Comparison of ENCODE assay signal across 23 cellular contexts in genomic region chr4:78482281-78482680, GRCh38.
DNase-seq lines count a peak whose midpoint lies in the region; ATAC-seq, FAIRE-seq and TF ChIP-seq lines count a peak whose summit lies in the region.
"Had no signal": no experiment of that assay in that cellular context is flagged by ENCODE, and none has a peak within 500 bp of the region (broad histone marks: within the 10 kb centered on the region; RNA-seq: fewer than 3 reads in every experiment).

No MANE protein-coding gene starts in this region.

- no peak overlapping the region for H3K14ac ChIP-seq in IMR-90 (replicated peaks; ENCODE audit: low read depth, low read length)

- H2AFZ ChIP-seq in mammary epithelial cell (ENCODE audit: low read depth, low read length) = no peak overlapping the region
- H2AFZ ChIP-seq in IMR-90 (replicated peaks; ENCODE audit: low read length, poor library complexity) = no peak overlapping the region
- H2AFZ ChIP-seq in K562 (ENCODE audit: low read depth, low read length) = no peak overlapping the region

- H3K27me3 Mint-ChIP-seq in MCF 10A (ENCODE audit: insufficient read depth, unreplicated experiment) = no peaks in the 10 kb centered on the region
- H3K27me3 Mint-ChIP-seq in activated naive CD8-positive, alpha-beta T cell treated with anti-CD3 and anti-CD28 coated beads, Interleukin-2, amount 50 U/mL, for 24 hours = peaks cover 5% of the 10 kb centered on the region

- H4K8ac ChIP-seq in IMR-90 (ENCODE audit: low read depth in 2 of 2, low read length in 2 of 2) = no peak overlapping the region

- no peaks in the 10 kb centered on the region for H3K9me3 Mint-ChIP-seq in MCF 10A (ENCODE audit: unreplicated experiment)
- no peaks in the 10 kb centered on the region for H3K9me3 Mint-ChIP-seq in activated naive CD8-positive, alpha-beta T cell treated with anti-CD3 and anti-CD28 coated beads, Interleukin-2, amount 50 U/mL, for 24 hours
- H3K9me3 Mint-ChIP-seq: H9 had no signal

- no peak overlapping the region for H3K9ac ChIP-seq in mammary epithelial cell (ENCODE audit: insufficient read depth, low read length)
- no peak overlapping the region for H3K9ac ChIP-seq in IMR-90 (ENCODE audit: low read depth, low read length)
- H3K9ac ChIP-seq in K562 (ENCODE audit: insufficient read depth in 1 of 2, low read depth in 2 of 2, low read length in 2 of 2) = no peak overlapping the region

- no peak overlapping the region for H3K4me3 Mint-ChIP-seq in MCF 10A (ENCODE audit: unreplicated experiment)
- H3K4me3 Mint-ChIP-seq in activated naive CD8-positive, alpha-beta T cell treated with anti-CD3 and anti-CD28 coated beads, Interleukin-2, amount 50 U/mL, for 24 hours = no peak overlapping the region
- H3K4me3 Mint-ChIP-seq: H9 had no signal

- H3K36me3 Mint-ChIP-seq in MCF 10A (ENCODE audit: insufficient read depth, unreplicated experiment) = no peaks in the 10 kb centered on the region
- H3K36me3 Mint-ChIP-seq in activated naive CD8-positive, alpha-beta T cell treated with anti-CD3 and anti-CD28 coated beads, Interleukin-2, amount 50 U/mL, for 24 hours (ENCODE audit: low read depth) = no peaks in the 10 kb centered on the region

- H3K36me3 ChIP-seq in mammary epithelial cell (ENCODE audit: insufficient read depth, low read length) (no peaks in the 10 kb centered on the region), IMR-90 (ENCODE audit: control insufficient read depth, insufficient read depth, low read length) (no peaks in the 10 kb centered on the region), K562 (ENCODE audit: control insufficient read depth, insufficient read depth, low read length) (no peaks in the 10 kb centered on the region), vagina (no peaks in the 10 kb centered on the region)

- TF ChIP-seq RAD21 in IMR-90 (IDR thresholded peaks at IDR 0.05; ENCODE audit: low read length) (no peak), K562 (CRISPR knock-in tag; conservative IDR thresholded peaks at IDR 0.05 in 1 of 2, IDR thresholded peaks at IDR 0.05 in 1 of 2) (no peak)

- POLR2A ChIA-PET in MCF 10A (lab: Yijun Ruan, JAX) = interaction anchor here (0.6 kb wide), 1 partner anchor 417 kb away, joined by 3 read pairs; no protein-coding TSS in a partner anchor
- POLR2A ChIA-PET in IMR-90 (lab: Charles Lee; ENCODE audit: unreplicated experiment) = no interaction called here
- POLR2A ChIA-PET in K562 (lab: Yijun Ruan, JAX) = interaction anchor here (0.7 kb wide), 1 partner anchor 161 kb away, joined by 3 read pairs; no protein-coding TSS in a partner anchor

- CTCF ChIA-PET in MCF 10A (lab: Yijun Ruan, JAX) (no interaction called here), mammary epithelial cell (lab: Charles Lee; ENCODE audit: low non-redundant PET) (no interaction called here), IMR-90 (lab: Yijun Ruan, JAX) (no interaction called here), K562 (lab: Yijun Ruan, JAX; ENCODE audit: low intra/inter-chr PET ratio) (no interaction called here)

- H3K56ac ChIP-seq in IMR-90 (ENCODE audit: extremely low read depth, insufficient read depth, low read length) = no peak overlapping the region

- H3K18ac ChIP-seq in IMR-90 (ENCODE audit: low read depth, low read length) = no peak overlapping the region

- no peak overlapping the region for H2BK5ac ChIP-seq in IMR-90 (ENCODE audit: low read depth, low read length, poor library complexity, severe bottlenecking)

- no peak overlapping the region for H2AK9ac ChIP-seq in IMR-90 (replicated peaks; ENCODE audit: low read depth, low read length, poor library complexity)

- TF ChIP-seq POLR2A in IMR-90 (IDR thresholded peaks at IDR 0.05; ENCODE audit: low read depth, low read length) = no peak
- no peak for TF ChIP-seq POLR2A in K562 (conservative IDR thresholded peaks at IDR 0.05)
- TF ChIP-seq POLR2A in vagina (IDR thresholded peaks at IDR 0.05) = no peak

- no peak for TF ChIP-seq CTCF in MCF 10A (IDR thresholded peaks at IDR 0.05; ENCODE audit: unreplicated experiment)
- no peak for TF ChIP-seq CTCF in mammary epithelial cell (conservative IDR thresholded peaks at IDR 0.05 in 1 of 2, IDR thresholded peaks at IDR 0.05 in 1 of 2; ENCODE audit: extremely low read depth in 1 of 2, insufficient read depth in 1 of 2, low read depth in 1 of 2, low read length in 2 of 2)
- TF ChIP-seq CTCF in IMR-90 (conservative IDR thresholded peaks at IDR 0.05; ENCODE audit: low read depth, low read length) = no peak
- TF ChIP-seq CTCF in K562 (IDR thresholded peaks at IDR 0.05 in 2 of 3, conservative IDR thresholded peaks at IDR 0.05 in 1 of 3; ENCODE audit: insufficient read depth in 2 of 3, low read depth in 1 of 3, low read length in 3 of 3) = no peak
- no peak for TF ChIP-seq CTCF in vagina (IDR thresholded peaks at IDR 0.05)

- H3K79me2 ChIP-seq in mammary epithelial cell (ENCODE audit: insufficient read depth, low read length) = no peaks in the 10 kb centered on the region
- H3K79me2 ChIP-seq in K562 (ENCODE audit: control insufficient read depth, insufficient read depth, low read length) = no peaks in the 10 kb centered on the region

- H3K27me3 ChIP-seq in mammary epithelial cell (ENCODE audit: insufficient read depth, low read length) (no peaks in the 10 kb centered on the region), IMR-90 (ENCODE audit: control insufficient read depth, insufficient read depth, low read length) (no peaks in the 10 kb centered on the region; the same call in 1 of the 2 replicates), K562 (ENCODE audit: control insufficient read depth in 2 of 2, insufficient read depth in 2 of 2, low read length in 2 of 2) (peaks cover 0 to 4% of the 10 kb centered on the region in 2 experiments; a peak in 1 of 5 replicates), vagina (no peaks in the 10 kb centered on the region)

- peaks cover 6% of the 10 kb centered on the region for H3K4me1 Mint-ChIP-seq in MCF 10A (ENCODE audit: insufficient read depth, unreplicated experiment)
- H3K4me1 Mint-ChIP-seq in activated naive CD8-positive, alpha-beta T cell treated with anti-CD3 and anti-CD28 coated beads, Interleukin-2, amount 50 U/mL, for 24 hours = no peaks in the 10 kb centered on the region
- H3K4me1 Mint-ChIP-seq: H9 had no signal

- FAIRE-seq in K562 (lab: Jason Lieb, UNC) = no peak
- FAIRE-seq: GM18507 had no signal

- H3K4me1 ChIP-seq in mammary epithelial cell (ENCODE audit: insufficient read depth, low read length) (peaks cover 29% of the 10 kb centered on the region), IMR-90 (ENCODE audit: control insufficient read depth, insufficient read depth, low read length) (peaks cover 2% of the 10 kb centered on the region; the same call in 1 of the 2 replicates), K562 (replicated peaks in 1 of 2; ENCODE audit: control insufficient read depth in 2 of 2, insufficient read depth in 2 of 2, low read length in 2 of 2) (peaks cover 0 to 19% of the 10 kb centered on the region in 2 experiments; a peak in 2 of 5 replicates), vagina (no peaks in the 10 kb centered on the region)

- in situ Hi-C loops in mammary epithelial cell (cut with MboI; ENCODE audit: low sequenced_read_pairs in 2 of 2) = no loop called here
- in situ Hi-C loops in IMR-90 (cut with MboI; ENCODE audit: low sequenced_read_pairs) = no loop called here
- in situ Hi-C loops in K562 (cut with MboI) = loop anchor here (10.0 kb wide), 1 partner anchor 527 kb away; no protein-coding TSS in a partner anchor

- H3K4me2 ChIP-seq in mammary epithelial cell (ENCODE audit: insufficient read depth, low read depth, low read length) (no peak overlapping the region), IMR-90 (ENCODE audit: low read depth, low read length) (no peak overlapping the region), K562 (ENCODE audit: insufficient read depth, low read length) (no peak overlapping the region)

- dilution Hi-C loops in mammary epithelial cell (cut with HindIII; ENCODE audit: low sequenced_read_pairs) (no loop called here), IMR-90 (cut with HindIII; ENCODE audit: low sequenced_read_pairs, unreplicated experiment) (no loop called here)

- H2BK15ac ChIP-seq in IMR-90 (ENCODE audit: low read depth, low read length) = no peak overlapping the region

- H3K9me1 ChIP-seq in IMR-90 (ENCODE audit: insufficient read depth, low read length) (no peaks in the 10 kb centered on the region; the same call in none of the 2 replicates), K562 (ENCODE audit: control insufficient read depth, insufficient read depth, low read length) (no peaks in the 10 kb centered on the region)

- ATAC-seq in IMR-90 (ENCODE audit: low read depth) (no peak), K562 (no peak)
- ATAC-seq in activated naive CD8-positive, alpha-beta T cell treated with anti-CD3 and anti-CD28 coated beads, Interleukin-2, amount 50 U/mL, for 24 hours = no peak

- TF ChIP-seq EP300 in K562 (IDR thresholded peaks at IDR 0.05; ENCODE audit: low read length) = no peak

- WGBS in mammary epithelial cell (ENCODE audit: low coverage, missing lambda C conversion rate) = 98% methylated on average over 4 of the region's 4 CpGs
- 100% methylated on average over 1 of the region's 4 CpGs; no CpG with 5 or more reads in 1 of the 2 experiments for WGBS in IMR-90 (ENCODE audit: extremely low coverage in 2 of 2, insufficient read length in 1 of 2), 2 experiments
- 16% methylated on average over 4 of the region's 4 CpGs for WGBS in K562 (ENCODE audit: insufficient coverage, low coverage, missing lambda C conversion rate)

- intact Hi-C loops in MCF 10A (cut with micrococcal nuclease) = no loop called here
- intact Hi-C loops in mammary epithelial cell (cut with micrococcal nuclease) = no loop called here
- intact Hi-C loops in IMR-90 (cut with micrococcal nuclease) = no loop called here
- intact Hi-C loops in K562 (cut with micrococcal nuclease) = no loop called here
- intact Hi-C loops in vagina (cut with DNase I) = no loop called here

- BruUV-seq in MCF 10A (replicated peaks; lab: Mats Ljungman, UMichigan) = no TSS peak
- BruUV-seq in mammary epithelial cell (replicated peaks; lab: Mats Ljungman, UMichigan) = no TSS peak
- no TSS peak for BruUV-seq in IMR-90 (replicated peaks; lab: Mats Ljungman, UMichigan)
- no TSS peak for BruUV-seq in K562 (replicated peaks; lab: Mats Ljungman, UMichigan)

- peak overlapping the region; percentile 55 for H3K27ac Mint-ChIP-seq in MCF 10A (ENCODE audit: low read depth, unreplicated experiment)
- no peak overlapping the region for H3K27ac Mint-ChIP-seq in activated naive CD8-positive, alpha-beta T cell treated with anti-CD3 and anti-CD28 coated beads, Interleukin-2, amount 50 U/mL, for 24 hours
- H3K27ac Mint-ChIP-seq: H9 had no signal

- H4K20me1 ChIP-seq in mammary epithelial cell (ENCODE audit: insufficient read depth, low read length) (no peaks in the 10 kb centered on the region), IMR-90 (ENCODE audit: insufficient read depth, low read length) (no peaks in the 10 kb centered on the region), K562 (replicated peaks; ENCODE audit: control insufficient read depth, insufficient read depth, low read length) (no peaks in the 10 kb centered on the region)

- H4K91ac ChIP-seq in IMR-90 (ENCODE audit: insufficient read depth, low read depth, low read length) = no peak overlapping the region

- H3K23ac ChIP-seq in IMR-90 (ENCODE audit: low read depth, low read length) = no peak overlapping the region

- H3K27ac ChIP-seq in mammary epithelial cell (ENCODE audit: insufficient read depth, low read depth, low read length) (no peak overlapping the region), IMR-90 (ENCODE audit: insufficient read depth, low read length) (no peak overlapping the region), K562 (ENCODE audit: extremely low read depth, low read depth, low read length) (no peak overlapping the region), vagina (peak overlapping the region; percentile 64)
- H3K27ac ChIP-seq: 22Rv1, HL-60, RWPE1 had no signal

- H3K79me1 ChIP-seq in IMR-90 (ENCODE audit: low read depth in 1 of 2, low read length in 2 of 2) = no peaks in the 10 kb centered on the region

- peak overlapping the region; percentile 11; the same call in 1 of the 2 replicates for H2BK120ac ChIP-seq in IMR-90 (ENCODE audit: low read depth, low read length)

- H3K4me3 ChIP-seq in mammary epithelial cell (replicated peaks in 1 of 3; ENCODE audit: insufficient read depth in 1 of 3, low read depth in 2 of 3, low read length in 3 of 3) = no peak overlapping the region
- no peak overlapping the region for H3K4me3 ChIP-seq in IMR-90 (ENCODE audit: insufficient read depth, low read depth, low read length)
- H3K4me3 ChIP-seq in K562 = no peak overlapping the region
- H3K4me3 ChIP-seq in vagina = no peak overlapping the region

- no peak overlapping the region for H2AK5ac ChIP-seq in IMR-90 (ENCODE audit: low read depth, low read length)

- no peak overlapping the region for H4K5ac ChIP-seq in IMR-90 (ENCODE audit: low read depth, low read length)

- DNase-seq in MCF 10A (ENCODE audit: unreplicated experiment) = no peak
- DNase-seq in mammary epithelial cell = no peak
- DNase-seq in IMR-90 = no peak
- DNase-seq in K562 (ENCODE audit: extremely low read depth in 1 of 4, low spot score in 3 of 4) = no peak
- DNase-seq in vagina (ENCODE audit: extremely low spot score in 2 of 2) = no peak
- no peak for DNase-seq in stimulated activated CD4-positive, alpha-beta T cell treated with anti-CD3 and anti-CD28 coated beads, Interleukin-4, amount 100 ng/mL, for 24 hours
- DNase-seq in activated naive CD8-positive, alpha-beta T cell treated with anti-CD3 and anti-CD28 coated beads, Interleukin-2, amount 50 U/mL, for 24 hours = no peak
- DNase-seq in kidney glomerular epithelial cell (lab: John Stamatoyannopoulos, UW) = no peak
- DNase-seq: DMS53, GF-D8, H9, NCI-H1092, NCI-H1417 treated with DMSO at 0.1 percent for 48 hours, NCI-H1694 treated with DMSO at 0.1 percent for 48 hours, NCI-H2081, NCI-H2227 treated with DMSO at 0.1 percent for 48 hours, NCI-H526 treated with DMSO at 0.1 percent for 48 hours, SHP77, T-helper 1 cell had no signal

- H3K9me3 ChIP-seq in mammary epithelial cell (replicated peaks; ENCODE audit: insufficient read depth, low read length) = no peaks in the 10 kb centered on the region
- H3K9me3 ChIP-seq in IMR-90 (ENCODE audit: control insufficient read depth, insufficient read depth, low read length) = no peaks in the 10 kb centered on the region
- H3K9me3 ChIP-seq in K562 (replicated peaks; ENCODE audit: control insufficient read depth, insufficient read depth, low read depth, low read length) = no peaks in the 10 kb centered on the region
- no peaks in the 10 kb centered on the region for H3K9me3 ChIP-seq in vagina

- H2BK20ac ChIP-seq in IMR-90 (ENCODE audit: low read depth, low read length) = peak overlapping the region; percentile 55

- no peak overlapping the region for H3K4ac ChIP-seq in IMR-90 (ENCODE audit: low read depth, low read length)
